In genomic region chr12:56678852-56679251, GRCh38 we compare ENCODE assay signal across 12 cellular contexts. TPM values are rescaled to one million over a fixed set of nuclear protein-coding genes. Genes with fewer than 3 reads are reported as not detected.
DNase-seq lines count a peak whose midpoint lies in the region; ATAC-seq and TF ChIP-seq lines count a peak whose summit lies in the region.
"Had no signal": no experiment of that assay in that cellular context is flagged by ENCODE, and none has a peak within 500 bp of the region (broad histone marks: within the 10 kb centered on the region; RNA-seq: fewer than 3 reads in every experiment).

No MANE protein-coding gene starts in this region.

- ATAC-seq in stimulated activated effector memory CD8-positive, alpha-beta T cell treated with anti-CD3 and anti-CD28 coated beads, Interleukin-12 subunit alpha, Interleukin-12 subunit beta, amount 100 ng/mL, for 72 hours, result no peak
- ATAC-seq in HG03432 (IDR thresholded peaks at IDR 0.05; ENCODE audit: unreplicated experiment) (no peak), HG02759 (IDR thresholded peaks at IDR 0.05; ENCODE audit: unreplicated experiment) (no peak)

- peaks cover 54% of the 10 kb centered on the region for H3K4me1 Mint-ChIP-seq in activated naive CD4-positive, alpha-beta T cell treated with anti-CD3 and anti-CD28 coated beads, Interleukin-2, amount 10 ng/mL, durations not matched to agents 7 days and 5 days
- H3K4me1 Mint-ChIP-seq in activated CD4-positive, alpha-beta memory T cell treated with anti-CD3 and anti-CD28 coated beads for 36 hours (ENCODE audit: low read depth), result peaks cover 64% of the 10 kb centered on the region
- peaks cover 2% of the 10 kb centered on the region for H3K4me1 Mint-ChIP-seq in glutamatergic neuron (ENCODE audit: low read depth, unreplicated experiment)
- H3K4me1 Mint-ChIP-seq in stimulated activated effector memory CD8-positive, alpha-beta T cell treated with anti-CD3 and anti-CD28 coated beads, Interleukin-12 subunit alpha, Interleukin-12 subunit beta, amount 100 ng/mL, for 72 hours, result peaks cover 57% of the 10 kb centered on the region

- no peak overlapping the region for H3K4me3 Mint-ChIP-seq in activated naive CD4-positive, alpha-beta T cell treated with anti-CD3 and anti-CD28 coated beads, Interleukin-2, amount 10 ng/mL, durations not matched to agents 7 days and 5 days
- H3K4me3 Mint-ChIP-seq in activated CD4-positive, alpha-beta memory T cell treated with anti-CD3 and anti-CD28 coated beads for 36 hours, result no peak overlapping the region
- H3K4me3 Mint-ChIP-seq in glutamatergic neuron (ENCODE audit: unreplicated experiment), result no peak overlapping the region
- no peak overlapping the region for H3K4me3 Mint-ChIP-seq in stimulated activated effector memory CD8-positive, alpha-beta T cell treated with anti-CD3 and anti-CD28 coated beads, Interleukin-12 subunit alpha, Interleukin-12 subunit beta, amount 100 ng/mL, for 72 hours

- POLR2A ChIA-PET in activated CD4-positive, alpha-beta memory T cell treated with anti-CD3 and anti-CD28 coated beads for 36 hours (lab: Charles Lee), result interaction anchor here (1.0 to 1.5 kb wide), 4 partner anchors 9 to 43 kb away, joined by 3 to 5 read pairs (median 4); partner anchors contain the start of gene PTGES3

- DNase-seq in activated naive CD4-positive, alpha-beta T cell treated with anti-CD3 and anti-CD28 coated beads, Interleukin-2, amount 10 ng/mL, durations not matched to agents 7 days and 5 days, result no peak
- DNase-seq in activated naive CD4-positive, alpha-beta T cell treated with Interleukin-2 at 50 U/mL for 16 hours, result no peak
- DNase-seq in activated CD4-positive, alpha-beta memory T cell treated with anti-CD3 and anti-CD28 coated beads for 36 hours, result no peak
- DNase-seq in glutamatergic neuron, result no peak
- no peak for DNase-seq in stimulated activated effector memory CD8-positive, alpha-beta T cell treated with anti-CD3 and anti-CD28 coated beads, Interleukin-12 subunit alpha, Interleukin-12 subunit beta, amount 100 ng/mL, for 72 hours (ENCODE audit: low spot score in 2 of 2)
- no peak for DNase-seq in midbrain (lab: John Stamatoyannopoulos, UW)
- DNase-seq: DMS53, Kasumi-1, NCI-H1694 treated with DMSO at 0.1 percent for 48 hours, NCI-H526 treated with DMSO at 0.1 percent for 48 hours had no signal

- H3K9me3 Mint-ChIP-seq in activated naive CD4-positive, alpha-beta T cell treated with anti-CD3 and anti-CD28 coated beads, Interleukin-2, amount 10 ng/mL, durations not matched to agents 7 days and 5 days, result no peaks in the 10 kb centered on the region
- H3K9me3 Mint-ChIP-seq in activated CD4-positive, alpha-beta memory T cell treated with anti-CD3 and anti-CD28 coated beads for 36 hours, result no peaks in the 10 kb centered on the region
- H3K9me3 Mint-ChIP-seq in glutamatergic neuron (ENCODE audit: unreplicated experiment), result no peaks in the 10 kb centered on the region
- no peaks in the 10 kb centered on the region for H3K9me3 Mint-ChIP-seq in stimulated activated effector memory CD8-positive, alpha-beta T cell treated with anti-CD3 and anti-CD28 coated beads, Interleukin-12 subunit alpha, Interleukin-12 subunit beta, amount 100 ng/mL, for 72 hours

- CTCF ChIA-PET in activated naive CD4-positive, alpha-beta T cell treated with anti-CD3 and anti-CD28 coated beads, Interleukin-2, amount 10 ng/mL, durations not matched to agents 7 days and 5 days (lab: Charles Lee), result interaction anchor here (1.2 to 2.5 kb wide), 2 partner anchors 11 to 42 kb away, joined by 3 to 10 read pairs; no protein-coding TSS in a partner anchor
- CTCF ChIA-PET in activated CD4-positive, alpha-beta memory T cell treated with anti-CD3 and anti-CD28 coated beads for 36 hours (lab: Charles Lee), result interaction anchor here (0.6 to 4.4 kb wide), 2 partner anchors 21 to 43 kb away, joined by 3 to 19 read pairs; no protein-coding TSS in a partner anchor

- no peaks in the 10 kb centered on the region for H3K27me3 Mint-ChIP-seq in activated naive CD4-positive, alpha-beta T cell treated with anti-CD3 and anti-CD28 coated beads, Interleukin-2, amount 10 ng/mL, durations not matched to agents 7 days and 5 days
- H3K27me3 Mint-ChIP-seq in activated CD4-positive, alpha-beta memory T cell treated with anti-CD3 and anti-CD28 coated beads for 36 hours, result no peaks in the 10 kb centered on the region
- H3K27me3 Mint-ChIP-seq in glutamatergic neuron (ENCODE audit: unreplicated experiment), result peaks cover under 1% of the 10 kb centered on the region

- intact Hi-C loops in activated CD4-positive, alpha-beta memory T cell treated with anti-CD3 and anti-CD28 coated beads for 36 hours (cut with micrococcal nuclease), result no loop called here

- peak overlapping the region; percentile 55 for H3K27ac Mint-ChIP-seq in activated naive CD4-positive, alpha-beta T cell treated with anti-CD3 and anti-CD28 coated beads, Interleukin-2, amount 10 ng/mL, durations not matched to agents 7 days and 5 days
- peak overlapping the region; percentile 77 for H3K27ac Mint-ChIP-seq in activated CD4-positive, alpha-beta memory T cell treated with anti-CD3 and anti-CD28 coated beads for 36 hours
- peak overlapping the region; percentile 17 for H3K27ac Mint-ChIP-seq in glutamatergic neuron (ENCODE audit: unreplicated experiment)
- peak overlapping the region; percentile 80 for H3K27ac Mint-ChIP-seq in stimulated activated effector memory CD8-positive, alpha-beta T cell treated with anti-CD3 and anti-CD28 coated beads, Interleukin-12 subunit alpha, Interleukin-12 subunit beta, amount 100 ng/mL, for 72 hours

- TF ChIP-seq CTCF in glutamatergic neuron (IDR thresholded peaks at IDR 0.05; ENCODE audit: partially characterized antibody, unreplicated experiment), result no peak

- H3K36me3 Mint-ChIP-seq in activated naive CD4-positive, alpha-beta T cell treated with anti-CD3 and anti-CD28 coated beads, Interleukin-2, amount 10 ng/mL, durations not matched to agents 7 days and 5 days, result peaks cover 32% of the 10 kb centered on the region
- H3K36me3 Mint-ChIP-seq in activated CD4-positive, alpha-beta memory T cell treated with anti-CD3 and anti-CD28 coated beads for 36 hours, result peaks cover 40% of the 10 kb centered on the region
- H3K36me3 Mint-ChIP-seq in glutamatergic neuron (ENCODE audit: unreplicated experiment), result no peaks in the 10 kb centered on the region
- peaks cover 98% of the 10 kb centered on the region for H3K36me3 Mint-ChIP-seq in stimulated activated effector memory CD8-positive, alpha-beta T cell treated with anti-CD3 and anti-CD28 coated beads, Interleukin-12 subunit alpha, Interleukin-12 subunit beta, amount 100 ng/mL, for 72 hours

RNA-seq across cellular contexts. Expression of gene PTGES3, which starts 9.2 kb away (rescaled TPM):
- total RNA-seq in activated CD4-positive, alpha-beta memory T cell treated with anti-CD3 and anti-CD28 coated beads for 36 hours, result 100 to 1,000 TPM; 355 to 356 TPM
- 180 TPM for total RNA-seq in glutamatergic neuron (ENCODE audit: unreplicated experiment)

RNA-seq across cellular contexts. Expression of gene ATP5F1B, which starts 33.1 kb away (rescaled TPM):
- 100 to 1,000 TPM; 709 to 722 TPM for total RNA-seq in activated CD4-positive, alpha-beta memory T cell treated with anti-CD3 and anti-CD28 coated beads for 36 hours
- total RNA-seq in glutamatergic neuron (ENCODE audit: unreplicated experiment), result 735 TPM

RNA-seq across cellular contexts. Expression of gene NACA, which starts 46.2 kb away (rescaled TPM):
- 1,000 to 10,000 TPM; 1,098 to 1,103 TPM for total RNA-seq in activated CD4-positive, alpha-beta memory T cell treated with anti-CD3 and anti-CD28 coated beads for 36 hours
- 589 TPM for total RNA-seq in glutamatergic neuron (ENCODE audit: unreplicated experiment)

RNA-seq across cellular contexts. Expression of gene BAZ2A, which starts 48.7 kb away (rescaled TPM):
- 100 to 1,000 TPM in 1 of 2 experiments, 10 to 100 TPM in 1; 90.7 to 111 TPM for total RNA-seq in activated CD4-positive, alpha-beta memory T cell treated with anti-CD3 and anti-CD28 coated beads for 36 hours
- 196 TPM for total RNA-seq in glutamatergic neuron (ENCODE audit: unreplicated experiment)

Comparison
In these comparisons a context has a peak if more than half of its experiments do, and no peak if none do; other contexts are left out.
1. H3K27ac Mint-ChIP-seq: peak in every context shown above with its lines; median percentile 80 in stimulated activated effector memory CD8-positive, alpha-beta T cell treated with anti-CD3 and anti-CD28 coated beads, Interleukin-12 subunit alpha, Interleukin-12 subunit beta, amount 100 ng/mL, for 72 hours; 77 in activated CD4-positive, alpha-beta memory T cell treated with anti-CD3 and anti-CD28 coated beads for 36 hours; 55 in activated naive CD4-positive, alpha-beta T cell treated with anti-CD3 and anti-CD28 coated beads, Interleukin-2, amount 10 ng/mL, durations not matched to agents 7 days and 5 days; 17 in glutamatergic neuron.